30 cellular contexts compared by ENCODE assay signal in genomic region chr17:70338946-70339354, GRCh38.
"Had no signal": no experiment of that assay in that cellular context is flagged by ENCODE, and none has a peak within 500 bp of the region (broad histone marks: within the 10 kb centered on the region; RNA-seq: fewer than 3 reads in every experiment).

No MANE protein-coding gene starts in this region.

- ATAC-seq: activated CD4-positive, alpha-beta T cell treated with anti-CD3 and anti-CD28 coated beads for 36 hours; activated CD8-positive, alpha-beta memory T cell treated with anti-CD3 and anti-CD28 coated beads, Interleukin-2, amount 10 ng/mL, durations not matched to agents 7 days and 5 days; activated CD8-positive, alpha-beta T cell treated with anti-CD3 and anti-CD28 coated beads, Interleukin-2, amount 10 ng/mL, durations not matched to agents 7 days and 5 days; activated naive CD4-positive, alpha-beta T cell treated with anti-CD3 and anti-CD28 coated beads, Interleukin-2, amount 50 U/mL, for 72 hours; gastroesophageal sphincter; heart right ventricle had no signal

- DNase-seq: activated CD4-positive, alpha-beta memory T cell treated with anti-CD3 and anti-CD28 coated beads for 36 hours; activated CD4-positive, alpha-beta T cell treated with anti-CD3 and anti-CD28 coated beads for 36 hours; activated CD4-positive, alpha-beta T cell treated with anti-CD3 and anti-CD28 coated beads, Interleukin-2, amount 10 ng/mL, durations not matched to agents 24 days and 14 days; activated CD4-positive, CD25-positive, alpha-beta regulatory T cell; activated CD4-positive, CD25-positive, alpha-beta regulatory T cell treated with anti-CD3 and anti-CD28 coated beads, Interleukin-2, amount 50 U/mL, for 72 hours; activated CD8-positive, alpha-beta memory T cell treated with anti-CD3 and anti-CD28 coated beads, Interleukin-2, amount 10 ng/mL, durations not matched to agents 7 days and 5 days; activated CD8-positive, alpha-beta memory T cell treated with anti-CD3 and anti-CD28 coated beads, Interleukin-2, amount 50 U/mL, for 4 hours; activated CD8-positive, alpha-beta T cell treated with anti-CD3 and anti-CD28 coated beads, Interleukin-2, amount 10 ng/mL, durations not matched to agents 7 days and 5 days; activated effector memory CD4-positive, alpha-beta T cell treated with anti-CD3 and anti-CD28 coated beads, Interleukin-2, amount 50 U/mL, for 16 hours; activated naive CD4-positive, alpha-beta T cell; activated naive CD4-positive, alpha-beta T cell treated with anti-CD3 and anti-CD28 coated beads, Interleukin-2, amount 10 ng/mL, durations not matched to agents 7 days and 5 days; activated naive CD8-positive, alpha-beta T cell treated with anti-CD3 and anti-CD28 coated beads, Interleukin-2, amount 10 ng/mL, durations not matched to agents 7 days and 5 days; activated T-cell treated with anti-CD3 and anti-CD28 coated beads, Interleukin-2, amount 50 U/mL, for 1 hour; activated T-cell treated with anti-CD3 and anti-CD28 coated beads, Interleukin-2, amount 50 U/mL, for 48 hours; central memory CD4-positive, alpha-beta T cell; cerebellar nuclear complex; colonic mucosa; effector CD8-positive, alpha-beta T cell; esophagus squamous epithelium; foreskin melanocyte; heart right ventricle; T-helper 2 cell had no signal

- FAIRE-seq: endometrium, endothelial cell of umbilical vein had no signal

- H3K9me3 ChIP-seq: ascending aorta, breast epithelium, colonic mucosa, esophagus squamous epithelium, gastroesophageal sphincter, heart right ventricle had no signal

- H3K27ac ChIP-seq: ascending aorta, breast epithelium, cardiac muscle cell, colonic mucosa, epithelial cell of prostate, esophagus squamous epithelium, gastroesophageal sphincter, heart right ventricle had no signal

- H3K27me3 ChIP-seq: ascending aorta, breast epithelium, cardiac muscle cell, colonic mucosa, esophagus squamous epithelium, gastroesophageal sphincter, heart right ventricle had no signal

- H3K4me1 ChIP-seq: ascending aorta, breast epithelium, colonic mucosa had no signal

- H3K36me3 ChIP-seq: ascending aorta, breast epithelium, cardiac muscle cell, colonic mucosa, esophagus squamous epithelium, gastroesophageal sphincter, heart right ventricle had no signal

- H3K4me3 ChIP-seq: ascending aorta, breast epithelium, cardiac muscle cell, colonic mucosa, esophagus squamous epithelium, gastroesophageal sphincter, heart right ventricle had no signal
